Comparison of ENCODE assay signal across 12 cellular contexts in the genomic region with DNA sequence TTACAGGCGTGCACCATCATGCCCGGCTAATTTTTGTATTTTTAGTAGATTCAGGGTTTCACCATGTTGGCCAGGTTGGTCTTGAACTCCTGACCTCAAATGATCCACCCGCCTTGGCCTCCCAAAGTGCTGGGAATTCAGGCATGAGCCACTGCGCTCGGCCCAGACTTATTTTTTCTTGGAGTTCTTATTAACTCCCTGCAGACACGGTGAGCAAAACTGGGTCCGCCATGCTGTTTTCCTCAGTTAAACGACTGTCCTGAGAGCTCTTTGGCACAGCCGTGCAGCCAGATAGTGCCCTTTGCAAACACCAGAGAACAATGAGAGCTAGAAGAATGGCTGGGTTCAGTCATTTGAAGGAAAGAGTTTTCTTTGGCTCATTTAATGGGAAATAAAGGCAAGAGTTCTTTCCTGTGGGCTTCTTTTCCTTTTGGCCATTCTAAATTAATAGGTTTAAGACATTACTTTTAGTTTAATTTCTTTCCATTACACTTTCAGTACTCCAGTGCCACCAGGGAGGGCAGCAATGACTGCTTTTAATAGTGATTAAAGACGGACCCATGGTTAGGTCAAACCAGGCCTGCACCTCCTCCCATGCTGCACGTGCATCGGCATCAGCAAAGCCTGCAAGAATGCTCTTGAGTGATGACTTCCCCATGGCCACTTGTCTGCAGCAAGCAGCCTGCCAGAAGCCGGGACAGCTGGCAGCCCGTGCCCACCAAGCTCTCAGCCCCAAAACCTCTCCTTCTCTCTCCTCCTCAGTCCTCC.
DNase-seq lines count a peak whose midpoint lies in the region; ATAC-seq lines count a peak whose summit lies in the region.
"Had no signal": no experiment of that assay in that cellular context is flagged by ENCODE, and none has a peak within 500 bp of the region (broad histone marks: within the 10 kb centered on the region; RNA-seq: fewer than 3 reads in every experiment).

No MANE protein-coding gene starts in this region.

- no peaks in the 10 kb centered on the region for H3K4me1 ChIP-seq in HAP-1

- H3K27me3 Mint-ChIP-seq in activated T-cell treated with anti-CD3 and anti-CD28 coated beads, Interleukin-2, amount 50 U/mL, for 24 hours, result no peaks in the 10 kb centered on the region

- H3K27me3 ChIP-seq in HAP-1 (ENCODE audit: low read depth), result no peaks in the 10 kb centered on the region
- H3K27me3 ChIP-seq: dorsolateral prefrontal cortex had no signal

- no peaks in the 10 kb centered on the region for H3K36me3 ChIP-seq in HAP-1 (replicated peaks)

- intact Hi-C loops in cardiac septum (cut with DNase I), result no loop called here

- in situ Hi-C loops in HAP-1 (cut with MboI; ENCODE audit: low sequenced_read_pairs), result no loop called here

- H3K4me1 Mint-ChIP-seq in activated T-cell treated with anti-CD3 and anti-CD28 coated beads, Interleukin-2, amount 50 U/mL, for 24 hours (ENCODE audit: low read depth), result peaks cover 46% of the 10 kb centered on the region
- H3K4me1 Mint-ChIP-seq in stimulated activated effector memory CD8-positive, alpha-beta T cell treated with anti-CD3 and anti-CD28 coated beads, Interleukin-12 subunit alpha, Interleukin-12 subunit beta, amount 100 ng/mL, for 72 hours, result peaks cover 52% of the 10 kb centered on the region

- no peak overlapping the region for H3K4me3 ChIP-seq in HAP-1
- H3K4me3 ChIP-seq: dorsolateral prefrontal cortex, PC-9 had no signal

- no peak for ATAC-seq in stimulated activated effector memory CD8-positive, alpha-beta T cell treated with anti-CD3 and anti-CD28 coated beads, Interleukin-12 subunit alpha, Interleukin-12 subunit beta, amount 100 ng/mL, for 72 hours

- H3K9me3 ChIP-seq in HAP-1, result no peaks in the 10 kb centered on the region; the same call in 1 of the 2 replicates

- H3K27ac Mint-ChIP-seq in activated T-cell treated with anti-CD3 and anti-CD28 coated beads, Interleukin-2, amount 50 U/mL, for 24 hours, result no peak overlapping the region
- H3K27ac Mint-ChIP-seq in stimulated activated effector memory CD8-positive, alpha-beta T cell treated with anti-CD3 and anti-CD28 coated beads, Interleukin-12 subunit alpha, Interleukin-12 subunit beta, amount 100 ng/mL, for 72 hours, result peak overlapping the region; percentile 85

- H3K4me3 Mint-ChIP-seq in activated T-cell treated with anti-CD3 and anti-CD28 coated beads, Interleukin-2, amount 50 U/mL, for 24 hours, result no peak overlapping the region
- no peak overlapping the region for H3K4me3 Mint-ChIP-seq in stimulated activated effector memory CD8-positive, alpha-beta T cell treated with anti-CD3 and anti-CD28 coated beads, Interleukin-12 subunit alpha, Interleukin-12 subunit beta, amount 100 ng/mL, for 72 hours

- H3K9me3 Mint-ChIP-seq in activated T-cell treated with anti-CD3 and anti-CD28 coated beads, Interleukin-2, amount 50 U/mL, for 24 hours, result no peaks in the 10 kb centered on the region
- no peaks in the 10 kb centered on the region for H3K9me3 Mint-ChIP-seq in stimulated activated effector memory CD8-positive, alpha-beta T cell treated with anti-CD3 and anti-CD28 coated beads, Interleukin-12 subunit alpha, Interleukin-12 subunit beta, amount 100 ng/mL, for 72 hours

- peak; percentile 28 for DNase-seq in activated T-cell treated with anti-CD3 and anti-CD28 coated beads, Interleukin-2, amount 50 U/mL, for 24 hours
- no peak for DNase-seq in activated T-cell treated with anti-CD3 and anti-CD28 coated beads, Interleukin-2, amount 50 U/mL, for 1 hour
- DNase-seq in SK-N-DZ (ENCODE audit: low spot score) (peak; percentile 29), cardiac septum (ENCODE audit: low spot score) (peak; percentile 74), NCI-H1105 treated with DMSO at 0.1 percent for 48 hours (lab: John Stamatoyannopoulos, UW) (no peak), HAP-1 (ENCODE audit: low spot score in 2 of 2) (no peak), iPS-NIHi11 (ENCODE audit: low spot score) (no peak)
- DNase-seq in stimulated activated effector memory CD8-positive, alpha-beta T cell treated with anti-CD3 and anti-CD28 coated beads, Interleukin-12 subunit alpha, Interleukin-12 subunit beta, amount 100 ng/mL, for 72 hours (ENCODE audit: low spot score in 2 of 2), result no peak
- DNase-seq: activated gamma-delta T cell treated with Interleukin-2 at 50 U/mL for 16 hours, dorsolateral prefrontal cortex, NCI-H1417 treated with DMSO at 0.1 percent for 48 hours, PC-9 had no signal

- peaks cover under 1% of the 10 kb centered on the region for H3K36me3 Mint-ChIP-seq in activated T-cell treated with anti-CD3 and anti-CD28 coated beads, Interleukin-2, amount 50 U/mL, for 24 hours (ENCODE audit: low read depth)
- H3K36me3 Mint-ChIP-seq in stimulated activated effector memory CD8-positive, alpha-beta T cell treated with anti-CD3 and anti-CD28 coated beads, Interleukin-12 subunit alpha, Interleukin-12 subunit beta, amount 100 ng/mL, for 72 hours, result peaks cover 25% of the 10 kb centered on the region

Comparison
In these comparisons a context has a peak if more than half of its experiments do, and no peak if none do; other contexts are left out.
1. DNase-seq: peak in activated T-cell treated with anti-CD3 and anti-CD28 coated beads, Interleukin-2, amount 50 U/mL, for 24 hours (single experiment), SK-N-DZ (single experiment) and cardiac septum (single experiment); none in activated T-cell treated with anti-CD3 and anti-CD28 coated beads, Interleukin-2, amount 50 U/mL, for 1 hour (single experiment), stimulated activated effector memory CD8-positive, alpha-beta T cell treated with anti-CD3 and anti-CD28 coated beads, Interleukin-12 subunit alpha, Interleukin-12 subunit beta, amount 100 ng/mL, for 72 hours (0 of 2), NCI-H1105 treated with DMSO at 0.1 percent for 48 hours (single experiment), HAP-1 (0 of 2) and iPS-NIHi11 (single experiment).